In genomic region chr7:29405891-29406290, GRCh38 we compare ENCODE assay signal across 1 cellular context.
TF ChIP-seq lines count a peak whose summit lies in the region.

No MANE protein-coding gene starts in this region.

TF ChIP-seq in HepG2, 621 proteins besides CTCF, POLR2A, EP300 and RAD21 (continued from another document and continues in another):
- no peak for TF ChIP-seq LRRFIP1 (CRISPR knock-in tag; conservative IDR thresholded peaks at IDR 0.05)
- no peak for TF ChIP-seq XBP1 (CRISPR knock-in tag; IDR thresholded peaks at IDR 0.05)
- TF ChIP-seq, protein P1, sequence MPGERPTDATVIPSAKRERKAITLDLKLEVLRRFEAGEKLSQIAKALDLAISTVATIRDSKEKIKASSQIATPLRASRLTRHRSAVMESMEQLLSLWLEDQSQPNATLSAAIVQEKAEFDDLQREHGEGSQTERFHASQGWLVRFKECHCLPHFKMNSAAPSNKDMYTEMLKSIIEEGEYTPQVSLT (CRISPR knock-in tag; IDR thresholded peaks at IDR 0.05; ENCODE audit: borderline replicate concordance, low read depth) = no peak
- TF ChIP-seq, protein P2, sequence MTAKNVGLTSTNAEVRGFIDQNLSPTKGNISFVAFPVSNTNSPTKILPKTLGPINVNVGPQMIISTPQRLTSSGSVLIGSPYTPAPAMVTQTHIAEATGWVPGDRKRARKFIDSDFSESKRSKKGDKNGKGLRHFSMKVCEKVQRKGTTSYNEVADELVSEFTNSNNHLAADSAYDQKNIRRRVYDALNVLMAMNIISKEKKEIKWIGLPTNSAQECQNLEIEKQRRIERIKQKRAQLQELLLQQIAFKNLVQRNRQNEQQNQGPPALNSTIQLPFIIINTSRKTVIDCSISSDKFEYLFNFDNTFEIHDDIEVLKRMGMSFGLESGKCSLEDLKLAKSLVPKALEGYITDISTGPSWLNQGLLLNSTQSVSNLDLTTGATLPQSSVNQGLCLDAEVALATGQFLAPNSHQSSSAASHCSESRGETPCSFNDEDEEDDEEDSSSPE (CRISPR knock-in tag; IDR thresholded peaks at IDR 0.05) = no peak
- no peak for TF ChIP-seq ZNF660 (CRISPR knock-in tag; IDR thresholded peaks at IDR 0.05; ENCODE audit: borderline replicate concordance, low read depth)
- TF ChIP-seq, protein P3, sequence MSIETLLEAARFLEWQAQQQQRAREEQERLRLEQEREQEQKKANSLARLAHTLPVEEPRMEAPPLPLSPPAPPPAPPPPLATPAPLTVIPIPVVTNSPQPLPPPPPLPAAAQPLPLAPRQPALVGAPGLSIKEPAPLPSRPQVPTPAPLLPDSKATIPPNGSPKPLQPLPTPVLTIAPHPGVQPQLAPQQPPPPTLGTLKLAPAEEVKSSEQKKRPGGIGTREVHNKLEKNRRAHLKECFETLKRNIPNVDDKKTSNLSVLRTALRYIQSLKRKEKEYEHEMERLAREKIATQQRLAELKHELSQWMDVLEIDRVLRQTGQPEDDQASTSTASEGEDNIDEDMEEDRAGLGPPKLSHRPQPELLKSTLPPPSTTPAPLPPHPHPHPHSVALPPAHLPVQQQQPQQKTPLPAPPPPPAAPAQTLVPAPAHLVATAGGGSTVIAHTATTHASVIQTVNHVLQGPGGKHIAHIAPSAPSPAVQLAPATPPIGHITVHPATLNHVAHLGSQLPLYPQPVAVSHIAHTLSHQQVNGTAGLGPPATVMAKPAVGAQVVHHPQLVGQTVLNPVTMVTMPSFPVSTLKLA (IDR thresholded peaks at IDR 0.05) = no peak
- no peak for TF ChIP-seq MXD4 (CRISPR knock-in tag; IDR thresholded peaks at IDR 0.05)
- no peak for TF ChIP-seq ZNF746 (CRISPR knock-in tag; IDR thresholded peaks at IDR 0.05)
- TF ChIP-seq AHDC1 (CRISPR knock-in tag; IDR thresholded peaks at IDR 0.05; ENCODE audit: borderline replicate concordance) = peak; percentile 45; the same call in 1 of the 2 replicates
- peak; percentile 72 for TF ChIP-seq CEBPB (IDR thresholded peaks at IDR 0.05; ENCODE audit: borderline replicate concordance, low read depth, low read length)
- TF ChIP-seq ZFP1 (CRISPR knock-in tag; IDR thresholded peaks at IDR 0.05) = 0 out of 2 replicates have a peak, but pooled peaks have one; percentile 35
- TF ChIP-seq ZFX (CRISPR knock-in tag; IDR thresholded peaks at IDR 0.05; ENCODE audit: low read depth) = peak; percentile 42
- TF ChIP-seq ZNF776 (CRISPR knock-in tag; IDR thresholded peaks at IDR 0.05) = no peak
- TF ChIP-seq ZNF251 (CRISPR knock-in tag; IDR thresholded peaks at IDR 0.05) = no peak
- TF ChIP-seq, protein P4, sequence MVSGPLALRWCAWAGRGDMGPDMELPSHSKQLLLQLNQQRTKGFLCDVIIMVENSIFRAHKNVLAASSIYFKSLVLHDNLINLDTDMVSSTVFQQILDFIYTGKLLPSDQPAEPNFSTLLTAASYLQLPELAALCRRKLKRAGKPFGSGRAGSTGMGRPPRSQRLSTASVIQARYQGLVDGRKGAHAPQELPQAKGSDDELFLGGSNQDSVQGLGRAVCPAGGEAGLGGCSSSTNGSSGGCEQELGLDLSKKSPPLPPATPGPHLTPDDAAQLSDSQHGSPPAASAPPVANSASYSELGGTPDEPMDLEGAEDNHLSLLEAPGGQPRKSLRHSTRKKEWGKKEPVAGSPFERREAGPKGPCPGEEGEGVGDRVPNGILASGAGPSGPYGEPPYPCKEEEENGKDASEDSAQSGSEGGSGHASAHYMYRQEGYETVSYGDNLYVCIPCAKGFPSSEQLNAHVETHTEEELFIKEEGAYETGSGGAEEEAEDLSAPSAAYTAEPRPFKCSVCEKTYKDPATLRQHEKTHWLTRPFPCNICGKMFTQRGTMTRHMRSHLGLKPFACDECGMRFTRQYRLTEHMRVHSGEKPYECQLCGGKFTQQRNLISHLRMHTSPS (CRISPR knock-in tag; IDR thresholded peaks at IDR 0.05; ENCODE audit: low read depth) = no peak
- TF ChIP-seq, protein P5, sequence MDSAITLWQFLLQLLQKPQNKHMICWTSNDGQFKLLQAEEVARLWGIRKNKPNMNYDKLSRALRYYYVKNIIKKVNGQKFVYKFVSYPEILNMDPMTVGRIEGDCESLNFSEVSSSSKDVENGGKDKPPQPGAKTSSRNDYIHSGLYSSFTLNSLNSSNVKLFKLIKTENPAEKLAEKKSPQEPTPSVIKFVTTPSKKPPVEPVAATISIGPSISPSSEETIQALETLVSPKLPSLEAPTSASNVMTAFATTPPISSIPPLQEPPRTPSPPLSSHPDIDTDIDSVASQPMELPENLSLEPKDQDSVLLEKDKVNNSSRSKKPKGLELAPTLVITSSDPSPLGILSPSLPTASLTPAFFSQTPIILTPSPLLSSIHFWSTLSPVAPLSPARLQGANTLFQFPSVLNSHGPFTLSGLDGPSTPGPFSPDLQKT (CRISPR knock-in tag; IDR thresholded peaks at IDR 0.05; ENCODE audit: borderline replicate concordance) = no peak
- TF ChIP-seq RBFOX2 (IDR thresholded peaks at IDR 0.05; ENCODE audit: low read depth, low read length) = no peak
- TF ChIP-seq ZNF564 (CRISPR knock-in tag; IDR thresholded peaks at IDR 0.05) = no peak
- no peak for TF ChIP-seq ZNF17 (CRISPR knock-in tag; IDR thresholded peaks at IDR 0.05)
- no peak for TF ChIP-seq CREB1 (IDR thresholded peaks at IDR 0.05)
- no peak for TF ChIP-seq CREB1 (CRISPR knock-in tag; IDR thresholded peaks at IDR 0.05)
- no peak for TF ChIP-seq ZNF550 (CRISPR knock-in tag; IDR thresholded peaks at IDR 0.05; ENCODE audit: borderline replicate concordance)
- no peak for TF ChIP-seq NR2F1 (CRISPR knock-in tag; IDR thresholded peaks at IDR 0.05)
- TF ChIP-seq ZNF513 (CRISPR knock-in tag; conservative IDR thresholded peaks at IDR 0.05) = no peak
- TF ChIP-seq, protein P6, sequence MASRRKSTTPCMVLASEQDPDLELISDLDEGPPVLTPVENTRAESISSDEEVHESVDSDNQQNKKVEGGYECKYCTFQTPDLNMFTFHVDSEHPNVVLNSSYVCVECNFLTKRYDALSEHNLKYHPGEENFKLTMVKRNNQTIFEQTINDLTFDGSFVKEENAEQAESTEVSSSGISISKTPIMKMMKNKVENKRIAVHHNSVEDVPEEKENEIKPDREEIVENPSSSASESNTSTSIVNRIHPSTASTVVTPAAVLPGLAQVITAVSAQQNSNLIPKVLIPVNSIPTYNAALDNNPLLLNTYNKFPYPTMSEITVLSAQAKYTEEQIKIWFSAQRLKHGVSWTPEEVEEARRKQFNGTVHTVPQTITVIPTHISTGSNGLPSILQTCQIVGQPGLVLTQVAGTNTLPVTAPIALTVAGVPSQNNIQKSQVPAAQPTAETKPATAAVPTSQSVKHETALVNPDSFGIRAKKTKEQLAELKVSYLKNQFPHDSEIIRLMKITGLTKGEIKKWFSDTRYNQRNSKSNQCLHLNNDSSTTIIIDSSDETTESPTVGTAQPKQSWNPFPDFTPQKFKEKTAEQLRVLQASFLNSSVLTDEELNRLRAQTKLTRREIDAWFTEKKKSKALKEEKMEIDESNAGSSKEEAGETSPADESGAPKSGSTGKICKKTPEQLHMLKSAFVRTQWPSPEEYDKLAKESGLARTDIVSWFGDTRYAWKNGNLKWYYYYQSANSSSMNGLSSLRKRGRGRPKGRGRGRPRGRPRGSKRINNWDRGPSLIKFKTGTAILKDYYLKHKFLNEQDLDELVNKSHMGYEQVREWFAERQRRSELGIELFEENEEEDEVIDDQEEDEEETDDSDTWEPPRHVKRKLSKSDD (CRISPR knock-in tag; IDR thresholded peaks at IDR 0.05; ENCODE audit: low read depth) = no peak
- no peak for TF ChIP-seq ZNF674 (CRISPR knock-in tag; IDR thresholded peaks at IDR 0.05; ENCODE audit: low read depth)
- no peak for TF ChIP-seq DMAP1 (CRISPR knock-in tag; IDR thresholded peaks at IDR 0.05)
- TF ChIP-seq, protein P7, sequence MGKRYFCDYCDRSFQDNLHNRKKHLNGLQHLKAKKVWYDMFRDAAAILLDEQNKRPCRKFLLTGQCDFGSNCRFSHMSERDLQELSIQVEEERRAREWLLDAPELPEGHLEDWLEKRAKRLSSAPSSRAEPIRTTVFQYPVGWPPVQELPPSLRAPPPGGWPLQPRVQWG (CRISPR knock-in tag; IDR thresholded peaks at IDR 0.05; ENCODE audit: borderline replicate concordance, low read depth) = no peak
- TF ChIP-seq TBL1XR1 (IDR thresholded peaks at IDR 0.05; ENCODE audit: borderline replicate concordance, low read length, partially characterized antibody) = no peak
- no peak for TF ChIP-seq ZBTB7B (CRISPR knock-in tag; IDR thresholded peaks at IDR 0.05)
- TF ChIP-seq ZNF562 (CRISPR knock-in tag; IDR thresholded peaks at IDR 0.05; ENCODE audit: borderline replicate concordance) = no peak
- no peak for TF ChIP-seq ZNF354B (CRISPR knock-in tag; IDR thresholded peaks at IDR 0.05)
- TF ChIP-seq ZNF619 (CRISPR knock-in tag; IDR thresholded peaks at IDR 0.05) = no peak
- TF ChIP-seq SATB2 (CRISPR knock-in tag; IDR thresholded peaks at IDR 0.05) = no peak
- TF ChIP-seq, protein P8, sequence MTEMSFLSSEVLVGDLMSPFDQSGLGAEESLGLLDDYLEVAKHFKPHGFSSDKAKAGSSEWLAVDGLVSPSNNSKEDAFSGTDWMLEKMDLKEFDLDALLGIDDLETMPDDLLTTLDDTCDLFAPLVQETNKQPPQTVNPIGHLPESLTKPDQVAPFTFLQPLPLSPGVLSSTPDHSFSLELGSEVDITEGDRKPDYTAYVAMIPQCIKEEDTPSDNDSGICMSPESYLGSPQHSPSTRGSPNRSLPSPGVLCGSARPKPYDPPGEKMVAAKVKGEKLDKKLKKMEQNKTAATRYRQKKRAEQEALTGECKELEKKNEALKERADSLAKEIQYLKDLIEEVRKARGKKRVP (CRISPR knock-in tag; IDR thresholded peaks at IDR 0.05) = peak in 1 of 2 experiments; percentile 65; a peak in 2 of 4 replicates
- TF ChIP-seq RFXAP (CRISPR knock-in tag; IDR thresholded peaks at IDR 0.05; ENCODE audit: borderline replicate concordance) = no peak
- TF ChIP-seq ATF1 (CRISPR knock-in tag; IDR thresholded peaks at IDR 0.05) = no peak
- 0 out of 2 replicates have a peak, but pooled peaks have one; percentile 48 for TF ChIP-seq ZNF704 (CRISPR knock-in tag; IDR thresholded peaks at IDR 0.05; ENCODE audit: borderline replicate concordance)
- TF ChIP-seq ZNF431 (CRISPR knock-in tag; IDR thresholded peaks at IDR 0.05; ENCODE audit: borderline replicate concordance, low read depth) = no peak
